ENCODE assay signal across 8 cellular contexts in the genomic region with DNA sequence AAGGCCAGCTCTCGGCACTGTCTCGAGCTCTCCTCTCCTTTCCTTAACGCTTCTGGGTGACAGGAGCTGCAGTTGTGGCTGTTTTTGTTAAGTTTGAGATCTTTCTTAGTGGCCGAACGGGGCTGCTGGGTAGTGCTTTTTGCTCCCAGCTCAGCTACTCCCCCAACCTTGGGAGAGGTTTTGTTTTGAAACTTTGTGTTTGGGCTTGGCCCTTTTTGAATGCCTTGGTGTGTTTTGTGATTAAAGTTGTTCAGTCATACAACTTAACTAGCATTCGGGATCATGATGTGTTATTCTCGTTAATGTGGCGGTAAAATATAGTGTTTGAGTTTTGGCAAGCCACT. TPM values are rescaled to one million over a fixed set of nuclear protein-coding genes. Genes with fewer than 3 reads are reported as not detected.
DNase-seq lines count a peak whose midpoint lies in the region; ATAC-seq and TF ChIP-seq lines count a peak whose summit lies in the region.

No MANE protein-coding gene starts in this region.

- DNase-seq in heart right ventricle, result no peak
- no peak for DNase-seq in left cardiac atrium
- no peak for DNase-seq in activated naive CD4-positive, alpha-beta T cell treated with anti-CD3 and anti-CD28 coated beads, Interleukin-2, amount 50 U/mL, for 72 hours (ENCODE audit: low spot score in 2 of 2)
- DNase-seq in stimulated activated naive CD4-positive, alpha-beta T cell treated with Interleukin-2 at 50 U/mL for 16 hours (lab: John Stamatoyannopoulos, UW), result peak; percentile 19
- no peak for DNase-seq in GM19240 (ENCODE audit: insufficient read length, low spot score)
- no peak for DNase-seq in occipital lobe (lab: John Stamatoyannopoulos, UW)
- no peak for DNase-seq in epidermal melanocyte (ENCODE audit: insufficient read length, low spot score)

- H3K36me3 ChIP-seq in heart right ventricle (peaks cover 0 to 12% (median 4%) of the 10 kb centered on the region in 9 donors), iPS-18a (ENCODE audit: control insufficient read depth, low read depth, low read length) (peaks cover 9% of the 10 kb centered on the region)

- peaks cover 8 to 73% (median 49%) of the 10 kb centered on the region in 9 donors for H3K4me1 ChIP-seq in heart right ventricle
- peaks cover 19% of the 10 kb centered on the region for H3K4me1 ChIP-seq in iPS-18a (ENCODE audit: control insufficient read depth, low read depth, low read length)

- H3K9me3 Mint-ChIP-seq in activated naive CD4-positive, alpha-beta T cell treated with anti-CD3 and anti-CD28 coated beads, Interleukin-2, amount 50 U/mL, for 72 hours, result peaks cover 7% of the 10 kb centered on the region in 2 donors

- peaks cover 10% of the 10 kb centered on the region in 2 donors for H3K36me3 Mint-ChIP-seq in activated naive CD4-positive, alpha-beta T cell treated with anti-CD3 and anti-CD28 coated beads, Interleukin-2, amount 50 U/mL, for 72 hours

- WGBS in heart right ventricle, 2 donors, result 0 to 1% methylated on average over 8 of the region's 8 CpGs

- intact Hi-C loops in heart right ventricle (cut with DNase I) (loop anchor here in 2 of 10 donors (5.0 to 10.0 kb wide), 2 partner anchors 129 to 139 kb away; no protein-coding TSS in a partner anchor), left cardiac atrium (cut with DNase I) (no loop called here)

- H3K27ac Mint-ChIP-seq in activated naive CD4-positive, alpha-beta T cell treated with anti-CD3 and anti-CD28 coated beads, Interleukin-2, amount 50 U/mL, for 72 hours, result peak overlapping the region; percentile 89 to 99

- no peak for TF ChIP-seq CTCF in heart right ventricle (IDR thresholded peaks at IDR 0.05)

- peak overlapping the region; percentile 73 to 99 (median 94) for H3K4me3 ChIP-seq in heart right ventricle
- H3K4me3 ChIP-seq in iPS-18a (ENCODE audit: low read length), result peak overlapping the region; percentile 97

- H3K9ac ChIP-seq in iPS-18a (ENCODE audit: low read length), result peak overlapping the region; percentile 89

- H3K27me3 ChIP-seq in heart right ventricle, result no peaks in the 10 kb centered on the region
- no peaks in the 10 kb centered on the region for H3K27me3 ChIP-seq in iPS-18a (ENCODE audit: control insufficient read depth, insufficient read depth, low read length)

- no peak for ATAC-seq in heart right ventricle
- no peak for ATAC-seq in left cardiac atrium
- ATAC-seq in activated naive CD4-positive, alpha-beta T cell treated with anti-CD3 and anti-CD28 coated beads, Interleukin-2, amount 50 U/mL, for 72 hours, result no peak

- H3K9me3 ChIP-seq in heart right ventricle (peaks cover 0 to 7% (median 5%) of the 10 kb centered on the region in 11 donors), iPS-18a (ENCODE audit: control insufficient read depth, low read depth, low read length) (no peaks in the 10 kb centered on the region)

- H3K27ac ChIP-seq in heart right ventricle (peak overlapping the region; percentile 86 to 99 (median 97)), iPS-18a (ENCODE audit: low read length) (peak overlapping the region; percentile 58)

RNA-seq across cellular contexts. Expression of gene KDM3B, which starts 1.0 kb away (rescaled TPM):
- total RNA-seq in heart right ventricle (10 to 100 TPM; 31.9 to 57.3 (median 48.3) TPM), left cardiac atrium (10 to 100 TPM; 33.9 to 39.8 TPM), occipital lobe (84.1 TPM)
- 10 to 100 TPM; 11.9 to 22.4 TPM for polyA plus RNA-seq in heart right ventricle
- total RNA-seq in activated naive CD4-positive, alpha-beta T cell treated with anti-CD3 and anti-CD28 coated beads, Interleukin-2, amount 50 U/mL, for 72 hours, result 10 to 100 TPM; 40.5 to 54.6 TPM

RNA-seq across cellular contexts. Expression of gene FAM53C, which starts 15.5 kb away (rescaled TPM):
- 10 to 100 TPM; 20.4 to 29.9 (median 25.1) TPM for total RNA-seq in heart right ventricle
- 10 to 100 TPM in 1 of 2 donors, 1 to 10 TPM in 1; 8.8 to 14.9 TPM for polyA plus RNA-seq in heart right ventricle
- 10 to 100 TPM; 17.8 to 20.0 TPM for total RNA-seq in left cardiac atrium
- 10 to 100 TPM; 31.7 to 48.4 TPM for total RNA-seq in activated naive CD4-positive, alpha-beta T cell treated with anti-CD3 and anti-CD28 coated beads, Interleukin-2, amount 50 U/mL, for 72 hours
- 26.4 TPM for total RNA-seq in occipital lobe

RNA-seq across cellular contexts. Expression of gene CDC25C, which starts 21.9 kb away (rescaled TPM):
- under 1 TPM in 5 of 10 donors, not detected in 5; 0.13 to 0.74 (median 0.38) TPM for total RNA-seq in heart right ventricle
- polyA plus RNA-seq in heart right ventricle, result under 1 TPM in 1 of 2 donors, not detected in 1; 0.03 TPM
- total RNA-seq in left cardiac atrium, result under 1 TPM in 1 of 2 donors, not detected in 1; 0.21 TPM
- 10 to 100 TPM; 19.1 to 30.5 TPM for total RNA-seq in activated naive CD4-positive, alpha-beta T cell treated with anti-CD3 and anti-CD28 coated beads, Interleukin-2, amount 50 U/mL, for 72 hours
- 2.3 TPM for total RNA-seq in occipital lobe
